Comparison of ENCODE assay signal across 9 cellular contexts in genomic region chr2:3504741-3505140, GRCh38.
"Had no signal": no experiment of that assay in that cellular context is flagged by ENCODE, and none has a peak within 500 bp of the region (broad histone marks: within the 10 kb centered on the region; RNA-seq: fewer than 3 reads in every experiment).

No MANE protein-coding gene starts in this region.

- H3K27ac ChIP-seq: epithelial cell of prostate had no signal

- DNase-seq: cortex of kidney; effector CD8-positive, alpha-beta T cell; kidney; left ventricle myocardium inferior; mesenchymal stem cell; stimulated activated CD4-positive, alpha-beta T cell treated with anti-CD3 and anti-CD28 coated beads, Interleukin-12 subunit alpha, Interleukin-12 subunit beta, amount 100 ng/mL, for 4 hours; stimulated activated naive CD4-positive, alpha-beta T cell treated with Interleukin-2 at 50 U/mL for 16 hours; trophoblast cell had no signal

- FAIRE-seq: kidney had no signal
